In the genomic region with DNA sequence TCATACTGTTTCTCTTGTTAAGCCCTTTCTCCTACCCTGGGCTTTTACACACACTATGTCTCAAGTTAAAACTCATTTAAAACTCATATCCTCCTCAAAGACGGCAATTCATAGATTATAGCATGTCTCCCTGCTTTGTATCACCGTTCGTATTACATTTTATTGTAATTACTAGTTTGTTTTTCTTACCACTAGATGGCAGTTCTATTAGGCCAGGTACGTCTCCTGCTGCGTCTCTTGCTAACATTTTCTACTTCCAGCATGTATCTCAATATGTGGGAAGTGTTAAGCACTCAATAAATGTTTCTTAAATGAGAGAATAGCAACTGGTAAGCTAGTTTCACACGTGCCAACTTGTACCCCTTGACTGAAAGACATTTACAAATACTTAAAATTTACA, we compare ENCODE assay signal across 14 cellular contexts.
DNase-seq lines count a peak whose midpoint lies in the region; ATAC-seq and TF ChIP-seq lines count a peak whose summit lies in the region.
"Had no signal": no experiment of that assay in that cellular context is flagged by ENCODE, and none has a peak within 500 bp of the region (broad histone marks: within the 10 kb centered on the region; RNA-seq: fewer than 3 reads in every experiment).

No MANE protein-coding gene starts in this region.

- BruUV-seq in mammary epithelial cell (replicated peaks; lab: Mats Ljungman, UMichigan): no TSS peak

- no peaks in the 10 kb centered on the region for H4K20me1 ChIP-seq in GM23338 (replicated peaks; ENCODE audit: insufficient read depth)
- no peaks in the 10 kb centered on the region for H4K20me1 ChIP-seq in mammary epithelial cell (ENCODE audit: insufficient read depth, low read length)

- H3K36me3 Mint-ChIP-seq in GM23338 (ENCODE audit: low read depth) (peaks cover 16% of the 10 kb centered on the region; the same call in 2 of the 3 replicates), neural crest cell (ENCODE audit: low read depth) (peaks cover 9% of the 10 kb centered on the region)
- H3K36me3 Mint-ChIP-seq: IgD-negative memory B cell had no signal

- H3K4me3 Mint-ChIP-seq in GM23338: no peak overlapping the region
- no peak overlapping the region for H3K4me3 Mint-ChIP-seq in neural crest cell
- H3K4me3 Mint-ChIP-seq: activated T-helper 17 cell treated with anti-CD3 and anti-CD28 coated beads, Interleukin-2, amount 50 U/mL, for 72 hours; central memory CD8-positive, alpha-beta T cell; IgD-negative memory B cell had no signal

- TF ChIP-seq CTCF in GM23338 (conservative IDR thresholded peaks at IDR 0.05; ENCODE audit: low read depth in 2 of 2) (peak; percentile 62 to 71), mammary epithelial cell (conservative IDR thresholded peaks at IDR 0.05 in 1 of 2, IDR thresholded peaks at IDR 0.05 in 1 of 2; ENCODE audit: extremely low read depth in 1 of 2, insufficient read depth in 1 of 2, low read depth in 1 of 2, low read length in 2 of 2) (peak; percentile 5 to 32), neural crest cell (conservative IDR thresholded peaks at IDR 0.05) (peak; percentile 59)

- peak; percentile 45 for ATAC-seq in GM23338
- no peak for ATAC-seq in GM21576 (IDR thresholded peaks at IDR 0.05; ENCODE audit: unreplicated experiment)
- ATAC-seq: activated T-helper 17 cell treated with anti-CD3 and anti-CD28 coated beads, Interleukin-2, amount 50 U/mL, for 72 hours; right cardiac atrium had no signal

- H3K4me2 ChIP-seq in GM23338 (no peak overlapping the region), mammary epithelial cell (ENCODE audit: insufficient read depth, low read depth, low read length) (no peak overlapping the region)

- CTCF ChIA-PET in mammary epithelial cell (lab: Charles Lee; ENCODE audit: low non-redundant PET): no interaction called here

- H3K4me1 ChIP-seq in GM23338 (ENCODE audit: insufficient read depth): no peaks in the 10 kb centered on the region
- H3K4me1 ChIP-seq in mammary epithelial cell (ENCODE audit: insufficient read depth, low read length): no peaks in the 10 kb centered on the region

- H3K79me2 ChIP-seq in GM23338 (replicated peaks; ENCODE audit: insufficient read depth): no peaks in the 10 kb centered on the region
- no peaks in the 10 kb centered on the region for H3K79me2 ChIP-seq in mammary epithelial cell (ENCODE audit: insufficient read depth, low read length)

- H3K27me3 ChIP-seq in GM23338 (ENCODE audit: insufficient read depth): no peaks in the 10 kb centered on the region
- H3K27me3 ChIP-seq in mammary epithelial cell (ENCODE audit: insufficient read depth, low read length): no peaks in the 10 kb centered on the region

- no peaks in the 10 kb centered on the region for H3F3A ChIP-seq in GM23338 (replicated peaks; ENCODE audit: low read depth)

- intact Hi-C loops in mammary epithelial cell (cut with micrococcal nuclease): no loop called here

- 41% methylated on average over 6 of the region's 6 CpGs for WGBS in mammary epithelial cell (ENCODE audit: low coverage, missing lambda C conversion rate)

- H3K9ac ChIP-seq in mammary epithelial cell (ENCODE audit: insufficient read depth, low read length): no peak overlapping the region

- peak overlapping the region; percentile 48 for H2AFZ ChIP-seq in GM23338
- no peak overlapping the region for H2AFZ ChIP-seq in mammary epithelial cell (ENCODE audit: low read depth, low read length)

- DNase-seq in GM23338 (ENCODE audit: low spot score) (peak; percentile 44), NCI-H82 (lab: John Stamatoyannopoulos, UW) (peak; percentile 12), mammary epithelial cell (no peak), neural crest cell (ENCODE audit: low read depth, low spot score) (no peak), NCI-H187 (lab: John Stamatoyannopoulos, UW) (no peak), substantia nigra (lab: John Stamatoyannopoulos, UW) (no peak)
- DNase-seq: activated CD4-positive, alpha-beta T cell treated with anti-CD3 and anti-CD28 coated beads for 1 hour; NCI-H2227 treated with DMSO at 0.1 percent for 48 hours; right cardiac atrium had no signal

- 0 out of 2 replicates have a peak, but pooled peaks cover 11% of the 10 kb centered on the region for H3K36me3 ChIP-seq in GM23338 (ENCODE audit: insufficient read depth)
- H3K36me3 ChIP-seq in mammary epithelial cell (ENCODE audit: insufficient read depth, low read length): no peaks in the 10 kb centered on the region

- H3K27ac Mint-ChIP-seq in GM23338 (no peak overlapping the region), neural crest cell (ENCODE audit: unreplicated experiment) (no peak overlapping the region)
- H3K27ac Mint-ChIP-seq: activated T-helper 17 cell treated with anti-CD3 and anti-CD28 coated beads, Interleukin-2, amount 50 U/mL, for 72 hours; IgD-negative memory B cell had no signal

- no peaks in the 10 kb centered on the region for H3K9me2 ChIP-seq in GM23338 (ENCODE audit: insufficient read depth)

- H3K9me3 ChIP-seq in mammary epithelial cell (replicated peaks; ENCODE audit: insufficient read depth, low read length): no peaks in the 10 kb centered on the region

- H3K27me3 Mint-ChIP-seq in GM23338 (ENCODE audit: insufficient read depth, low read depth, poor library complexity) (no peaks in the 10 kb centered on the region), neural crest cell (ENCODE audit: low read depth) (no peaks in the 10 kb centered on the region)
- H3K27me3 Mint-ChIP-seq: activated T-helper 17 cell treated with anti-CD3 and anti-CD28 coated beads, Interleukin-2, amount 50 U/mL, for 72 hours; central memory CD8-positive, alpha-beta T cell; IgD-negative memory B cell had no signal

- H3K9me3 Mint-ChIP-seq in GM23338 (peaks cover 16% of the 10 kb centered on the region), neural crest cell (peaks cover 10% of the 10 kb centered on the region)

- dilution Hi-C loops in mammary epithelial cell (cut with HindIII; ENCODE audit: low sequenced_read_pairs): no loop called here

- H3K4me3 ChIP-seq in GM23338 (no peak overlapping the region), mammary epithelial cell (replicated peaks in 1 of 3; ENCODE audit: insufficient read depth in 1 of 3, low read depth in 2 of 3, low read length in 3 of 3) (no peak overlapping the region)
- H3K4me3 ChIP-seq: SK-N-MC had no signal

- in situ Hi-C loops in mammary epithelial cell (cut with MboI; ENCODE audit: low sequenced_read_pairs in 2 of 2): no loop called here

- H3K27ac ChIP-seq in GM23338 (ENCODE audit: low read depth) (no peak overlapping the region), mammary epithelial cell (ENCODE audit: insufficient read depth, low read depth, low read length) (no peak overlapping the region), substantia nigra (ENCODE audit: low read depth, low read length, poor library complexity, severe bottlenecking) (no peak overlapping the region)
- H3K27ac ChIP-seq: SK-N-MC had no signal

- H3K4me1 Mint-ChIP-seq in GM23338 (no peaks in the 10 kb centered on the region), neural crest cell (no peaks in the 10 kb centered on the region)
- H3K4me1 Mint-ChIP-seq: activated T-helper 17 cell treated with anti-CD3 and anti-CD28 coated beads, Interleukin-2, amount 50 U/mL, for 72 hours; central memory CD8-positive, alpha-beta T cell; IgD-negative memory B cell had no signal

TF ChIP-seq in GM23338, 12 proteins besides CTCF, POLR2A, EP300 and RAD21 (continues in another document):
- TF ChIP-seq JUNB (IDR thresholded peaks at IDR 0.05; ENCODE audit: unreplicated experiment) (no peak), ZNF114 (CRISPR knock-in tag; IDR thresholded peaks at IDR 0.05) (no peak), ZNF331 (CRISPR knock-in tag; IDR thresholded peaks at IDR 0.05; ENCODE audit: low read depth) (no peak), EZH2phosphoT487 (IDR thresholded peaks at IDR 0.05; ENCODE audit: unreplicated experiment) (no peak), EZH2 (IDR thresholded peaks at IDR 0.05; ENCODE audit: low read depth, unreplicated experiment) (no peak), CREB1 (CRISPR knock-in tag; IDR thresholded peaks at IDR 0.05; ENCODE audit: low read depth) (no peak), STAT1 (IDR thresholded peaks at IDR 0.05; ENCODE audit: unreplicated experiment) (no peak)
- TF ChIP-seq, protein P1, sequence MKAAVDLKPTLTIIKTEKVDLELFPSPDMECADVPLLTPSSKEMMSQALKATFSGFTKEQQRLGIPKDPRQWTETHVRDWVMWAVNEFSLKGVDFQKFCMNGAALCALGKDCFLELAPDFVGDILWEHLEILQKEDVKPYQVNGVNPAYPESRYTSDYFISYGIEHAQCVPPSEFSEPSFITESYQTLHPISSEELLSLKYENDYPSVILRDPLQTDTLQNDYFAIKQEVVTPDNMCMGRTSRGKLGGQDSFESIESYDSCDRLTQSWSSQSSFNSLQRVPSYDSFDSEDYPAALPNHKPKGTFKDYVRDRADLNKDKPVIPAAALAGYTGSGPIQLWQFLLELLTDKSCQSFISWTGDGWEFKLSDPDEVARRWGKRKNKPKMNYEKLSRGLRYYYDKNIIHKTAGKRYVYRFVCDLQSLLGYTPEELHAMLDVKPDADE (IDR thresholded peaks at IDR 0.05): no peak

Comparison
In these comparisons a context has a peak if more than half of its experiments do, and no peak if none do; other contexts are left out.
1. DNase-seq: peak in GM23338 (single experiment) and NCI-H82 (single experiment); none in mammary epithelial cell (single experiment), neural crest cell (single experiment), NCI-H187 (0 of 2) and substantia nigra (0 of 49).
2. Peak in every context shown above with its lines, with median percentiles within 50 percentile points of each other: CTCF ChIP-seq.